ENCODE assay signal across 11 cellular contexts in the genomic region with DNA sequence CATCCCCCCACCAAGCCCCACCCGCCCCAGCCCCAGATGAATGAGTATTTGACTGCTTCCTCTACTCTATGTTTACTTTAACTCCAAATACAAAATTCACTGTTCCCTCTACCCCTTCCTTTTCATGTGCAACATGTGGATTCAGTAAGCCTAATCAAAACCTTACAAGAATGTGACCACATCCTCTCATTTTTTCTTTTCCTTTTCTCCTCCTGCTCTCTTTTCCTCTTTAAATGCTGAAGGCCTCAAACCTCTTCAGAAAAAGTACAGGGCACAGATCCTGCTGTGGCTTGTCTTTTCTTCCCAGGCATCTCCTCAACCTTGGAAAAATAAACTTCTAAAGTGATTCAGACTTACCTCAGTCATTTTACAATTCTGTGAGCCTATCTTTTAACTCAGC.
DNase-seq lines count a peak whose midpoint lies in the region; ATAC-seq and TF ChIP-seq lines count a peak whose summit lies in the region.
"Had no signal": no experiment of that assay in that cellular context is flagged by ENCODE, and none has a peak within 500 bp of the region (broad histone marks: within the 10 kb centered on the region; RNA-seq: fewer than 3 reads in every experiment).

No MANE protein-coding gene starts in this region.

- H3K27ac Mint-ChIP-seq in activated T-helper 17 cell treated with anti-CD3 and anti-CD28 coated beads, Interleukin-2, amount 50 U/mL, for 72 hours: peak overlapping the region; percentile 9
- peak overlapping the region in 1 of 2 donors; percentile 75 for H3K27ac Mint-ChIP-seq in stimulated activated naive CD8-positive, alpha-beta T cell treated with anti-CD3 and anti-CD28 coated beads, Interleukin-15, amount 100 ng/mL, for 72 hours
- H3K27ac Mint-ChIP-seq: mesothelial cell of epicardium had no signal

- no peak overlapping the region for H3K4me3 Mint-ChIP-seq in activated T-helper 17 cell treated with anti-CD3 and anti-CD28 coated beads, Interleukin-2, amount 50 U/mL, for 72 hours
- no peak overlapping the region for H3K4me3 Mint-ChIP-seq in stimulated activated naive CD8-positive, alpha-beta T cell treated with anti-CD3 and anti-CD28 coated beads, Interleukin-15, amount 100 ng/mL, for 72 hours
- H3K4me3 Mint-ChIP-seq: CD8-positive, alpha-beta memory T cell; mesothelial cell of epicardium had no signal

- H3K4me3 ChIP-seq in foreskin fibroblast (ENCODE audit: low read depth in 1 of 2, low read length in 2 of 2): no peak overlapping the region
- H3K4me3 ChIP-seq: SJCRH30 had no signal

- no peaks in the 10 kb centered on the region for H3K27me3 Mint-ChIP-seq in activated T-helper 17 cell treated with anti-CD3 and anti-CD28 coated beads, Interleukin-2, amount 50 U/mL, for 72 hours
- H3K27me3 Mint-ChIP-seq in stimulated activated naive CD8-positive, alpha-beta T cell treated with anti-CD3 and anti-CD28 coated beads, Interleukin-15, amount 100 ng/mL, for 72 hours: no peaks in the 10 kb centered on the region
- H3K27me3 Mint-ChIP-seq: CD8-positive, alpha-beta memory T cell had no signal

- DNase-seq in A172 (ENCODE audit: low spot score) (peak; percentile 38), GM04504 (ENCODE audit: low read depth) (peak; percentile 40), foreskin fibroblast (peak; percentile 82 to 89), GF-D8 (lab: John Stamatoyannopoulos, UW) (no peak), NCI-H2107 (lab: John Stamatoyannopoulos, UW) (no peak), anterior cingulate cortex (lab: John Stamatoyannopoulos, UW) (no peak)
- no peak for DNase-seq in stimulated activated naive CD8-positive, alpha-beta T cell treated with anti-CD3 and anti-CD28 coated beads, Interleukin-15, amount 100 ng/mL, for 72 hours
- DNase-seq: CD8-positive, alpha-beta memory T cell; SJCRH30 had no signal

- TF ChIP-seq CTCF in foreskin fibroblast (IDR thresholded peaks at IDR 0.05; ENCODE audit: low read depth, low read length): no peak

- no peak for ATAC-seq in activated T-helper 17 cell treated with anti-CD3 and anti-CD28 coated beads, Interleukin-2, amount 50 U/mL, for 72 hours (replicated peaks)
- no peak for ATAC-seq in stimulated activated naive CD8-positive, alpha-beta T cell treated with anti-CD3 and anti-CD28 coated beads, Interleukin-15, amount 100 ng/mL, for 72 hours

- peaks cover 88% of the 10 kb centered on the region for H3K36me3 Mint-ChIP-seq in activated T-helper 17 cell treated with anti-CD3 and anti-CD28 coated beads, Interleukin-2, amount 50 U/mL, for 72 hours (ENCODE audit: low read depth)

- H3K4me1 Mint-ChIP-seq in activated T-helper 17 cell treated with anti-CD3 and anti-CD28 coated beads, Interleukin-2, amount 50 U/mL, for 72 hours: peaks cover 6% of the 10 kb centered on the region
- peaks cover 8% of the 10 kb centered on the region for H3K4me1 Mint-ChIP-seq in stimulated activated naive CD8-positive, alpha-beta T cell treated with anti-CD3 and anti-CD28 coated beads, Interleukin-15, amount 100 ng/mL, for 72 hours
- H3K4me1 Mint-ChIP-seq: mesothelial cell of epicardium had no signal

- no peaks in the 10 kb centered on the region for H3K9me3 Mint-ChIP-seq in activated T-helper 17 cell treated with anti-CD3 and anti-CD28 coated beads, Interleukin-2, amount 50 U/mL, for 72 hours
- no peaks in the 10 kb centered on the region for H3K9me3 Mint-ChIP-seq in stimulated activated naive CD8-positive, alpha-beta T cell treated with anti-CD3 and anti-CD28 coated beads, Interleukin-15, amount 100 ng/mL, for 72 hours

Comparison
In these comparisons a context has a peak if more than half of its experiments do, and no peak if none do; other contexts are left out.
1. DNase-seq: peak in A172 (single experiment), GM04504 (single experiment) and foreskin fibroblast (2 of 2); none in GF-D8 (single experiment), NCI-H2107 (single experiment), anterior cingulate cortex (0 of 58) and stimulated activated naive CD8-positive, alpha-beta T cell treated with anti-CD3 and anti-CD28 coated beads, Interleukin-15, amount 100 ng/mL, for 72 hours (0 of 2).